17 cellular contexts compared by ENCODE assay signal in genomic region chr13:20297181-20297580, GRCh38.
DNase-seq lines count a peak whose midpoint lies in the region; ATAC-seq and TF ChIP-seq lines count a peak whose summit lies in the region.
"Had no signal": no experiment of that assay in that cellular context is flagged by ENCODE, and none has a peak within 500 bp of the region (broad histone marks: within the 10 kb centered on the region; RNA-seq: fewer than 3 reads in every experiment).

No MANE protein-coding gene starts in this region.

- CTCF ChIA-PET in RWPE1 (lab: Yijun Ruan, JAX) = interaction anchor here (0.5 kb wide), 1 partner anchor 56 kb away, joined by 3 read pairs; no protein-coding TSS in a partner anchor
- CTCF ChIA-PET in WTC11 (lab: Charles Lee) = interaction anchor here (2.3 kb wide), 1 partner anchor 100 kb away, joined by 12 read pairs; no protein-coding TSS in a partner anchor

- no peak overlapping the region for H3K27ac ChIP-seq in RWPE1
- no peak overlapping the region for H3K27ac ChIP-seq in epithelial cell of prostate
- H3K27ac ChIP-seq: BLaER1 treated with 17β-estradiol and CSF1 and Interleukin-3, amounts not matched to agents 10 nM and 100 nM; HL-60 had no signal

- ATAC-seq in WTC11 (no peak), Right ventricle myocardium superior (ENCODE audit: poor library complexity) (no peak), HG03378 (IDR thresholded peaks at IDR 0.05; ENCODE audit: unreplicated experiment) (no peak), HG02884 (IDR thresholded peaks at IDR 0.05; ENCODE audit: unreplicated experiment) (no peak)
- ATAC-seq: CD8-positive, alpha-beta T cell; GM12878 had no signal

- intact Hi-C loops in Right ventricle myocardium superior (cut with DNase I) = no loop called here

- H3K9me3 Mint-ChIP-seq in WTC11 = no peaks in the 10 kb centered on the region
- H3K9me3 Mint-ChIP-seq: CD8-positive, alpha-beta T cell had no signal

- peaks cover 25% of the 10 kb centered on the region for H3K27me3 Mint-ChIP-seq in WTC11 (ENCODE audit: low read depth)

- no peaks in the 10 kb centered on the region for H3K36me3 Mint-ChIP-seq in WTC11
- H3K36me3 Mint-ChIP-seq: CD8-positive, alpha-beta T cell had no signal

- H3K27ac Mint-ChIP-seq in WTC11 = peak overlapping the region; percentile 8; the same call in 1 of the 2 replicates
- H3K27ac Mint-ChIP-seq: B cell; CD8-positive, alpha-beta T cell had no signal

- no peak overlapping the region for H3K4me3 Mint-ChIP-seq in WTC11
- H3K4me3 Mint-ChIP-seq: B cell; CD8-positive, alpha-beta T cell had no signal

- peak; percentile 23 for DNase-seq in RWPE1 (ENCODE audit: low spot score)
- DNase-seq in WTC11 (ENCODE audit: low spot score) = no peak
- DNase-seq in epithelial cell of prostate (ENCODE audit: low read depth, low spot score) = peak; percentile 24
- no peak for DNase-seq in Right ventricle myocardium superior
- DNase-seq: Calu3; CD8-positive, alpha-beta T cell; DMS79 treated with DMSO at 0.1 percent for 48 hours; GF-D8; GOT3; H7; IMR-90 had no signal

- peaks cover 17% of the 10 kb centered on the region for H3K4me1 Mint-ChIP-seq in WTC11
- H3K4me1 Mint-ChIP-seq: B cell had no signal

- TF ChIP-seq CTCF in RWPE1 (conservative IDR thresholded peaks at IDR 0.05; ENCODE audit: low read depth) = no peak
- no peak for TF ChIP-seq CTCF in WTC11 (IDR thresholded peaks at IDR 0.05)

- POLR2A ChIA-PET in RWPE1 (lab: Yijun Ruan, JAX; ENCODE audit: low non-redundant PET) (interaction anchor here (0.7 kb wide), 1 partner anchor 62 kb away, joined by 7 read pairs; no protein-coding TSS in a partner anchor), WTC11 (lab: Charles Lee) (no interaction called here)

TF ChIP-seq in WTC11, 78 proteins besides CTCF, POLR2A, EP300 and RAD21:
- TF ChIP-seq, protein P1, sequence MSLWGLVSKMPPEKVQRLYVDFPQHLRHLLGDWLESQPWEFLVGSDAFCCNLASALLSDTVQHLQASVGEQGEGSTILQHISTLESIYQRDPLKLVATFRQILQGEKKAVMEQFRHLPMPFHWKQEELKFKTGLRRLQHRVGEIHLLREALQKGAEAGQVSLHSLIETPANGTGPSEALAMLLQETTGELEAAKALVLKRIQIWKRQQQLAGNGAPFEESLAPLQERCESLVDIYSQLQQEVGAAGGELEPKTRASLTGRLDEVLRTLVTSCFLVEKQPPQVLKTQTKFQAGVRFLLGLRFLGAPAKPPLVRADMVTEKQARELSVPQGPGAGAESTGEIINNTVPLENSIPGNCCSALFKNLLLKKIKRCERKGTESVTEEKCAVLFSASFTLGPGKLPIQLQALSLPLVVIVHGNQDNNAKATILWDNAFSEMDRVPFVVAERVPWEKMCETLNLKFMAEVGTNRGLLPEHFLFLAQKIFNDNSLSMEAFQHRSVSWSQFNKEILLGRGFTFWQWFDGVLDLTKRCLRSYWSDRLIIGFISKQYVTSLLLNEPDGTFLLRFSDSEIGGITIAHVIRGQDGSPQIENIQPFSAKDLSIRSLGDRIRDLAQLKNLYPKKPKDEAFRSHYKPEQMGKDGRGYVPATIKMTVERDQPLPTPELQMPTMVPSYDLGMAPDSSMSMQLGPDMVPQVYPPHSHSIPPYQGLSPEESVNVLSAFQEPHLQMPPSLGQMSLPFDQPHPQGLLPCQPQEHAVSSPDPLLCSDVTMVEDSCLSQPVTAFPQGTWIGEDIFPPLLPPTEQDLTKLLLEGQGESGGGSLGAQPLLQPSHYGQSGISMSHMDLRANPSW (CRISPR knock-in tag; conservative IDR thresholded peaks at IDR 0.05; ENCODE audit: low read depth) = no peak

Comparison
In these comparisons a context has a peak if more than half of its experiments do, and no peak if none do; other contexts are left out.
1. DNase-seq: peak in RWPE1 (single experiment) and epithelial cell of prostate (single experiment); none in WTC11 (single experiment) and Right ventricle myocardium superior (single experiment).